Comparison of ENCODE assay signal across 20 cellular contexts in genomic region chr11:75152651-75153553, GRCh38. TPM values are rescaled to one million over a fixed set of nuclear protein-coding genes. Genes with fewer than 3 reads are reported as not detected.
DNase-seq lines count a peak whose midpoint lies in the region; ATAC-seq lines count a peak whose summit lies in the region.
"Had no signal": no experiment of that assay in that cellular context is flagged by ENCODE, and none has a peak within 500 bp of the region (broad histone marks: within the 10 kb centered on the region; RNA-seq: fewer than 3 reads in every experiment).

No MANE protein-coding gene starts in this region.

- no peak overlapping the region for H4K8ac ChIP-seq in neuronal stem cell (ENCODE audit: low read depth, low read length)

- H2BK5ac ChIP-seq in neuronal stem cell (ENCODE audit: low read length) = peak overlapping the region; percentile 60

- no peak overlapping the region for H2AFZ ChIP-seq in neuronal stem cell (ENCODE audit: low read length)

- peak overlapping the region; percentile 17 for H2BK120ac ChIP-seq in neuronal stem cell (ENCODE audit: low read depth, low read length)

- H3K27me3 ChIP-seq in neuronal stem cell (ENCODE audit: control insufficient read depth in 3 of 3, insufficient read depth in 3 of 3, low read depth in 1 of 3, low read length in 3 of 3) = no peaks in the 10 kb centered on the region

- H2BK12ac ChIP-seq in neuronal stem cell (ENCODE audit: low read length) = no peak overlapping the region

- H2BK15ac ChIP-seq in neuronal stem cell (ENCODE audit: low read length) = no peak overlapping the region

- H2AK5ac ChIP-seq in neuronal stem cell (ENCODE audit: low read depth, low read length) = no peak overlapping the region

- H4K91ac ChIP-seq in neuronal stem cell (ENCODE audit: low read depth, low read length, poor library complexity) = no peak overlapping the region

- peak overlapping the region; percentile 58 for H3K18ac ChIP-seq in neuronal stem cell (ENCODE audit: low read length)

- in situ Hi-C loops in G401 (cut with HindIII; ENCODE audit: low sequenced_read_pairs) = no loop called here

- H3K4me2 ChIP-seq in neuronal stem cell (ENCODE audit: insufficient read depth, low read length, poor library complexity, severe bottlenecking) = no peak overlapping the region

- no CpG with 5 or more reads among the region's 5 CpGs for WGBS in neuronal stem cell (ENCODE audit: extremely low coverage in 2 of 2, insufficient read length in 2 of 2, insufficient replicate concordance in 1 of 2), 2 donors

- DNase-seq in neuronal stem cell (ENCODE audit: low spot score) (no peak), G401 (ENCODE audit: low spot score) (no peak)
- no peak for DNase-seq in activated naive CD4-positive, alpha-beta T cell treated with Interleukin-2 at 50 U/mL for 16 hours
- DNase-seq: activated CD8-positive, alpha-beta T cell treated with anti-CD3 and anti-CD28 coated beads for 36 hours; activated naive CD8-positive, alpha-beta T cell treated with anti-CD3 and anti-CD28 coated beads, Interleukin-2, amount 10 ng/mL, durations not matched to agents 7 days and 5 days; activated T-cell treated with anti-CD3 and anti-CD28 coated beads, Interleukin-2, amount 50 U/mL, for 48 hours; AML-193; DMS 273 treated with DMSO at 0.1 percent for 48 hours; foreskin melanocyte; NCI-H1417 treated with DMSO at 0.1 percent for 48 hours; stimulated activated naive CD8-positive, alpha-beta T cell treated with anti-CD3 and anti-CD28 coated beads, Interleukin-15, Interleukin-2, amounts not matched to agents 100 U/mL and 50 U/mL, for 24 hours had no signal

- H3K9ac ChIP-seq in neuronal stem cell (ENCODE audit: low read depth, low read length, poor library complexity) = no peak overlapping the region

- peak overlapping the region; percentile 60 for H3K27ac ChIP-seq in angular gyrus (ENCODE audit: low read depth, low read length)
- no peak overlapping the region for H3K27ac ChIP-seq in neuronal stem cell (replicated peaks; ENCODE audit: low read length)
- H3K27ac ChIP-seq in temporal lobe (ENCODE audit: low read depth, low read length) = peak overlapping the region; percentile 84
- H3K27ac ChIP-seq: RWPE1 had no signal

- ATAC-seq in esophagus mucosa (peak; percentile 3), HG02840 (IDR thresholded peaks at IDR 0.05; ENCODE audit: low FRiP score, unreplicated experiment) (no peak), GM18867 (IDR thresholded peaks at IDR 0.05; ENCODE audit: unreplicated experiment) (no peak)
- ATAC-seq: activated CD8-positive, alpha-beta T cell treated with anti-CD3 and anti-CD28 coated beads for 36 hours; stimulated activated naive CD8-positive, alpha-beta T cell treated with anti-CD3 and anti-CD28 coated beads, Interleukin-15, Interleukin-2, amounts not matched to agents 100 U/mL and 50 U/mL, for 24 hours had no signal

- no peak overlapping the region for H3K4me3 ChIP-seq in neuronal stem cell (ENCODE audit: low read length in 2 of 2)

- H3K14ac ChIP-seq in neuronal stem cell (ENCODE audit: low read length) = no peak overlapping the region

- H3K9me3 ChIP-seq in neuronal stem cell (replicated peaks in 1 of 2; ENCODE audit: control insufficient read depth in 2 of 2, insufficient read depth in 1 of 2, low read depth in 1 of 2, low read length in 2 of 2) = no peaks in the 10 kb centered on the region

- H3K36me3 ChIP-seq in neuronal stem cell (replicated peaks in 1 of 2; ENCODE audit: control insufficient read depth in 2 of 2, insufficient read depth in 2 of 2, low read length in 2 of 2) = no peaks in the 10 kb centered on the region

- H3K23ac ChIP-seq in neuronal stem cell (ENCODE audit: low read depth, low read length, poor library complexity) = no peak overlapping the region

- H3K4me1 ChIP-seq in neuronal stem cell (ENCODE audit: control insufficient read depth in 2 of 2, insufficient read depth in 1 of 2, low read depth in 1 of 2, low read length in 2 of 2) = peaks cover 4 to 7% of the 10 kb centered on the region in 2 donors

- no peak overlapping the region for H3K4ac ChIP-seq in neuronal stem cell (ENCODE audit: low read length)

- no peaks in the 10 kb centered on the region for H3K79me1 ChIP-seq in neuronal stem cell (ENCODE audit: low read depth, low read length)

RNA-seq across cellular contexts. Expression of gene SLCO2B1, which starts 2.0 kb away (rescaled TPM):
- total RNA-seq in esophagus mucosa (9.7 TPM), temporal lobe (10.3 TPM)
- not detected for polyA plus RNA-seq in neuronal stem cell (2013, experiment 1 of 2)
- polyA plus RNA-seq in neuronal stem cell (2013, experiment 2 of 2) = not detected
- not detected in 2 replicates for total RNA-seq in G401 (2014; rRNA removed; shearing (Covaris generic))
- total RNA-seq: activated CD8-positive, alpha-beta T cell treated with anti-CD3 and anti-CD28 coated beads for 36 hours; H1; LHCN-M2 had no signal

RNA-seq across cellular contexts. Expression of gene OR2AT4, which starts 56.2 kb away (rescaled TPM):
- total RNA-seq in esophagus mucosa (not detected), temporal lobe (not detected)
- not detected for polyA plus RNA-seq in neuronal stem cell (2013, experiment 1 of 2)
- not detected for polyA plus RNA-seq in neuronal stem cell (2013, experiment 2 of 2)
- not detected in 2 replicates for total RNA-seq in G401 (2014; rRNA removed; shearing (Covaris generic))
- total RNA-seq: activated CD8-positive, alpha-beta T cell treated with anti-CD3 and anti-CD28 coated beads for 36 hours; activated naive CD8-positive, alpha-beta T cell treated with anti-CD3 and anti-CD28 coated beads, Interleukin-2, amount 10 ng/mL, durations not matched to agents 7 days and 5 days; H1; LHCN-M2; mesenteric fat pad had no signal
- polyA plus RNA-seq: H1 had no signal

Comparison
In these comparisons a context has a peak if more than half of its experiments do, and no peak if none do; other contexts are left out.
1. RNA of gene SLCO2B1, which starts 2.0 kb away (total RNA-seq): 10.3 TPM in temporal lobe (single experiment) and 9.7 TPM in esophagus mucosa (single experiment); not detected in G401; every median in the first group is over 10 times any median in the second.